1 cellular context compared by ENCODE assay signal in the genomic region with DNA sequence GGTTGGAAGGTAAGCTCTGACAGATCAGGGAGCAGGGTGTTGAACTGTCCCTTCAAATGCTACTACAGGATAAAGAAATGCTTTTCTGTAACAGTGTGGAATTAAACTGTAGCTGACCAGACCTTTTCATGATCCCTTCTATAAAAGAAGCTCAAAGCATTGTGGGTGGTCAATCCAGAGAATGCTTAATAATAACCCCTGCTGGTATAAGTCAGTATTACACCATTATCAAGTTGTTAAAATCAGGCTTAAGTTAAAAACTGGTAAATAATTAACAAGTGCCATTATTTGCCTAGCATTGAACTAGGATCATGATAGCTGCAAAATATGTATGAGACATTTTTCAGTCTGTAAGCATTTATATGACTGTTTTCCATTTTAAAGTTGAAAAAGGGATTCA.
TF ChIP-seq lines count a peak whose summit lies in the region.

No MANE protein-coding gene starts in this region.

TF ChIP-seq in H1, 55 proteins besides CTCF, POLR2A, EP300 and RAD21 (continued from another document):
- no peak for TF ChIP-seq CEBPB (IDR thresholded peaks at IDR 0.05; ENCODE audit: low read depth, low read length)
- no peak for TF ChIP-seq SUZ12 (IDR thresholded peaks at IDR 0.05; ENCODE audit: low read length)
- TF ChIP-seq, protein P1, sequence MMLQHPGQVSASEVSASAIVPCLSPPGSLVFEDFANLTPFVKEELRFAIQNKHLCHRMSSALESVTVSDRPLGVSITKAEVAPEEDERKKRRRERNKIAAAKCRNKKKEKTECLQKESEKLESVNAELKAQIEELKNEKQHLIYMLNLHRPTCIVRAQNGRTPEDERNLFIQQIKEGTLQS (IDR thresholded peaks at IDR 0.05; ENCODE audit: insufficient read depth, low read depth, low read length): no peak
- TF ChIP-seq TCF12 (IDR thresholded peaks at IDR 0.05; ENCODE audit: low read depth, low read length): no peak
